In genomic region chr12:119051474-119051873, GRCh38 we compare ENCODE assay signal across 27 cellular contexts.
"Had no signal": no experiment of that assay in that cellular context is flagged by ENCODE, and none has a peak within 500 bp of the region (broad histone marks: within the 10 kb centered on the region; RNA-seq: fewer than 3 reads in every experiment).

No MANE protein-coding gene starts in this region.

- ATAC-seq: stimulated activated effector memory CD8-positive, alpha-beta T cell treated with anti-CD3 and anti-CD28 coated beads, Interleukin-12 subunit alpha, Interleukin-12 subunit beta, amount 100 ng/mL, for 72 hours; stimulated activated memory B cell treated with anti-CD40 and anti-IgM and Interleukin-4, amounts not matched to agents 10 μg/mL and 1 μg/mL and 100 μg/mL, for 72 hours; stimulated activated naive B cell treated with anti-CD40 and anti-IgM and Interleukin-4, amounts not matched to agents 10 μg/mL and 1 μg/mL and 100 μg/mL, for 72 hours; stimulated activated naive CD8-positive, alpha-beta T cell treated with anti-CD3 and anti-CD28 coated beads, Interleukin-15, amount 100 ng/mL, for 72 hours; stimulated activated naive CD8-positive, alpha-beta T cell treated with anti-CD3 and anti-CD28 coated beads, Interleukin-15, Interleukin-2, amounts not matched to agents 100 U/mL and 50 U/mL, for 24 hours; upper lobe of right lung had no signal

- H3K4me3 ChIP-seq: stomach, suprapubic skin, testis, thoracic aorta, thyroid gland, tibial artery, tibial nerve, transverse colon, upper lobe of left lung, upper lobe of right lung, uterus, vagina had no signal

- H3K27ac ChIP-seq: stomach, suprapubic skin, testis, thoracic aorta, thyroid gland, tibial artery, tibial nerve, transverse colon, upper lobe of left lung, upper lobe of right lung, uterus, vagina had no signal

- FAIRE-seq: urothelium cell line had no signal

- H3K27me3 ChIP-seq: stomach, suprapubic skin, testis, thyroid gland, tibial artery, tibial nerve, transverse colon, upper lobe of left lung, upper lobe of right lung, uterus, vagina had no signal

- DNase-seq: stimulated activated CD4-positive, alpha-beta T cell treated with anti-CD3 and anti-CD28 coated beads, Interleukin-2, amount 100 ng/mL, for 48 hours; stimulated activated CD4-positive, alpha-beta T cell treated with anti-CD3 and anti-CD28 coated beads, Interleukin-4, amount 100 ng/mL, for 1 hour; stimulated activated CD4-positive, alpha-beta T cell treated with anti-CD3 and anti-CD28 coated beads, Interleukin-4, amount 100 ng/mL, for 24 hours; stimulated activated CD4-positive, alpha-beta T cell treated with anti-CD3 and anti-CD28 coated beads, Interleukin-4, amount 100 ng/mL, for 4 hours; stimulated activated CD8-positive, alpha-beta memory T cell treated with anti-CD3 and anti-CD28 coated beads, Interleukin-4, amount 100 ng/mL, for 48 hours; stimulated activated naive B cell treated with anti-CD40 and anti-IgM and Interleukin-4, amounts not matched to agents 10 μg/mL and 1 μg/mL and 100 μg/mL, for 72 hours; stimulated activated naive CD4-positive, alpha-beta T cell; stimulated activated naive CD4-positive, alpha-beta T cell treated with Interleukin-2 at 50 U/mL for 16 hours; stimulated activated naive CD8-positive, alpha-beta T cell treated with anti-CD3 and anti-CD28 coated beads, Interleukin-15, amount 100 ng/mL, for 72 hours; stimulated activated naive CD8-positive, alpha-beta T cell treated with anti-CD3 and anti-CD28 coated beads, Interleukin-15, Interleukin-2, amounts not matched to agents 100 U/mL and 50 U/mL, for 24 hours; stomach; substantia nigra; testis; thyroid gland; tibial artery; transverse colon; trophoblast cell; upper lobe of left lung; upper lobe of right lung; uterus had no signal

- H3K4me1 ChIP-seq: stomach, suprapubic skin, testis, thyroid gland, tibial artery, tibial nerve, transverse colon, upper lobe of left lung, upper lobe of right lung, uterus, vagina had no signal

- H3K36me3 ChIP-seq: stomach, suprapubic skin, thoracic aorta, thyroid gland, tibial artery, tibial nerve, transverse colon, upper lobe of left lung, upper lobe of right lung, uterus, vagina had no signal

- H3K9me3 ChIP-seq: suprapubic skin, testis, thoracic aorta, thyroid gland, tibial artery, transverse colon, upper lobe of left lung, upper lobe of right lung, uterus, vagina had no signal
